ENCODE assay signal across 9 cellular contexts in genomic region chr1:228794173-228794572, GRCh38. TPM values are rescaled to one million over a fixed set of nuclear protein-coding genes. Genes with fewer than 3 reads are reported as not detected.
DNase-seq lines count a peak whose midpoint lies in the region; ATAC-seq lines count a peak whose summit lies in the region.
"Had no signal": no experiment of that assay in that cellular context is flagged by ENCODE, and none has a peak within 500 bp of the region (broad histone marks: within the 10 kb centered on the region; RNA-seq: fewer than 3 reads in every experiment).

No MANE protein-coding gene starts in this region.

- no peaks in the 10 kb centered on the region for H3K27me3 Mint-ChIP-seq in activated CD4-positive, alpha-beta T cell treated with anti-CD3 and anti-CD28 coated beads, Interleukin-2, amount 10 ng/mL, durations not matched to agents 7 days and 5 days

- ATAC-seq in HG02763 (IDR thresholded peaks at IDR 0.05; ENCODE audit: unreplicated experiment) (peak; percentile 42), left colon (no peak)

- H3K27ac Mint-ChIP-seq in activated CD4-positive, alpha-beta T cell treated with anti-CD3 and anti-CD28 coated beads, Interleukin-2, amount 10 ng/mL, durations not matched to agents 7 days and 5 days = no peak overlapping the region

- peaks cover 10% of the 10 kb centered on the region for H3K9me3 Mint-ChIP-seq in activated CD4-positive, alpha-beta T cell treated with anti-CD3 and anti-CD28 coated beads, Interleukin-2, amount 10 ng/mL, durations not matched to agents 7 days and 5 days
- H3K9me3 Mint-ChIP-seq: neural crest cell had no signal

- H3K4me1 Mint-ChIP-seq in activated CD4-positive, alpha-beta T cell treated with anti-CD3 and anti-CD28 coated beads, Interleukin-2, amount 10 ng/mL, durations not matched to agents 7 days and 5 days = peaks cover 32% of the 10 kb centered on the region

- peaks cover 6% of the 10 kb centered on the region for H3K36me3 Mint-ChIP-seq in activated CD4-positive, alpha-beta T cell treated with anti-CD3 and anti-CD28 coated beads, Interleukin-2, amount 10 ng/mL, durations not matched to agents 7 days and 5 days (ENCODE audit: low read depth)

- POLR2A ChIA-PET in activated CD4-positive, alpha-beta T cell treated with anti-CD3 and anti-CD28 coated beads, Interleukin-2, amount 10 ng/mL, durations not matched to agents 7 days and 5 days (lab: Charles Lee) = interaction anchor here (1.5 kb wide), 1 partner anchor 11 kb away, joined by 4 read pairs; no protein-coding TSS in a partner anchor

- CTCF ChIA-PET in activated CD4-positive, alpha-beta T cell treated with anti-CD3 and anti-CD28 coated beads, Interleukin-2, amount 10 ng/mL, durations not matched to agents 7 days and 5 days (lab: Charles Lee) = interaction anchor here (1.3 to 3.5 kb wide), 6 partner anchors 8 to 58 kb away, joined by 3 to 10 read pairs (median 4); partner anchors contain the start of gene RHOU

- DNase-seq in activated CD4-positive, alpha-beta T cell treated with anti-CD3 and anti-CD28 coated beads, Interleukin-2, amount 10 ng/mL, durations not matched to agents 7 days and 5 days = peak; percentile 62
- DNase-seq in activated CD4-positive, alpha-beta T cell treated with anti-CD3 and anti-CD28 coated beads, Interleukin-2, amount 50 U/mL, for 1 hour = no peak
- peak; percentile 24 to 43 for DNase-seq in activated CD4-positive, alpha-beta T cell treated with anti-CD3 and anti-CD28 coated beads, Interleukin-2, amount 50 U/mL, for 48 hours
- DNase-seq in stimulated activated CD8-positive, alpha-beta memory T cell treated with anti-CD3 and anti-CD28 coated beads, Interleukin-4, amount 100 ng/mL, for 48 hours = peak; percentile 42
- no peak for DNase-seq in EL
- no peak for DNase-seq in left colon
- DNase-seq in GDM1 (lab: John Stamatoyannopoulos, UW) = no peak

- intact Hi-C loops in left colon (cut with DNase I, micrococcal nuclease) = no loop called here

- no peak overlapping the region for H3K4me3 Mint-ChIP-seq in activated CD4-positive, alpha-beta T cell treated with anti-CD3 and anti-CD28 coated beads, Interleukin-2, amount 10 ng/mL, durations not matched to agents 7 days and 5 days
- H3K4me3 Mint-ChIP-seq: neural crest cell had no signal

RNA-seq across cellular contexts. Expression of gene RHOU, which starts 58.9 kb away (rescaled TPM):
- 1 to 10 TPM; 7.9 to 8.4 TPM for total RNA-seq in activated CD4-positive, alpha-beta T cell treated with anti-CD3 and anti-CD28 coated beads, Interleukin-2, amount 10 ng/mL, durations not matched to agents 7 days and 5 days
- total RNA-seq in left colon = 10 to 100 TPM; 43.6 to 52.0 TPM

Comparison
In these comparisons a context has a peak if more than half of its experiments do, and no peak if none do; other contexts are left out.
1. DNase-seq: peak in activated CD4-positive, alpha-beta T cell treated with anti-CD3 and anti-CD28 coated beads, Interleukin-2, amount 10 ng/mL, durations not matched to agents 7 days and 5 days (single experiment), activated CD4-positive, alpha-beta T cell treated with anti-CD3 and anti-CD28 coated beads, Interleukin-2, amount 50 U/mL, for 48 hours (2 of 2) and stimulated activated CD8-positive, alpha-beta memory T cell treated with anti-CD3 and anti-CD28 coated beads, Interleukin-4, amount 100 ng/mL, for 48 hours (single experiment); none in activated CD4-positive, alpha-beta T cell treated with anti-CD3 and anti-CD28 coated beads, Interleukin-2, amount 50 U/mL, for 1 hour (single experiment), EL (single experiment), left colon (0 of 2) and GDM1 (single experiment).
2. RNA of gene RHOU, which starts 58.9 kb away (total RNA-seq): 43.6 to 52.0 TPM in left colon; 7.9 to 8.4 TPM in activated CD4-positive, alpha-beta T cell treated with anti-CD3 and anti-CD28 coated beads, Interleukin-2, amount 10 ng/mL, durations not matched to agents 7 days and 5 days; every median in the first group is over 4 times any median in the second.